In the genomic region with DNA sequence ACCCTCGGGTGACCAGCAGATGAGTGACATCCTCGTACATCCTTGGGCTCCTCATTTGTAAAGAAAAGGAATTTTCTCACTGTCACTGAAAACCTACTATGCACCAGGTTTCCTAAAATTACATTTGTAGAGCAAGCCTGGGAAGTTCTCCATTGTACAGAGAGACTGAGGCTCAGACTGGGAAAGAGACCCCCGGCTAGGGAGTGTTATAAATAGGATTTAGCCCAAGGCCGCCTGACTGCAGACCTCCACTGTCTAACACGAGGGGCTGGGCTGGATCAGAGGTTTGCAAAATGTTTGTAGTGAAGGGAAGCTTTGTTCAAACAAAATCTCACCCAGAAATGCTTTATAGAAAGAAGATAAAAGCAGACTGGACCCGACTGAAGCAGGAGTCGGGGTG, we compare ENCODE assay signal across 17 cellular contexts.
DNase-seq lines count a peak whose midpoint lies in the region; ATAC-seq and TF ChIP-seq lines count a peak whose summit lies in the region.
"Had no signal": no experiment of that assay in that cellular context is flagged by ENCODE, and none has a peak within 500 bp of the region (broad histone marks: within the 10 kb centered on the region; RNA-seq: fewer than 3 reads in every experiment).

No MANE protein-coding gene starts in this region.

- H3K27me3 ChIP-seq in cardiac muscle cell = no peaks in the 10 kb centered on the region
- peaks cover 0 to 11% (median 0%) of the 10 kb centered on the region in 7 donors for H3K27me3 ChIP-seq in heart right ventricle
- peaks cover 10% of the 10 kb centered on the region for H3K27me3 ChIP-seq in endodermal cell (ENCODE audit: control insufficient read depth, insufficient read depth, low read length, poor library complexity, severe bottlenecking)
- H3K27me3 ChIP-seq: BLaER1 treated with 17β-estradiol and CSF1 and Interleukin-3, amounts not matched to agents 10 nM and 100 nM had no signal

- ATAC-seq in heart right ventricle = no peak
- ATAC-seq: A549; CD8-positive, alpha-beta T cell had no signal

- H3K9me3 ChIP-seq in cardiac muscle cell (ENCODE audit: low read depth) (no peaks in the 10 kb centered on the region), heart right ventricle (no peaks in the 10 kb centered on the region), endodermal cell (ENCODE audit: control insufficient read depth, low read length) (no peaks in the 10 kb centered on the region)
- H3K9me3 ChIP-seq: A549; BLaER1 treated with 17β-estradiol and CSF1 and Interleukin-3, amounts not matched to agents 10 nM and 100 nM; Caco-2 had no signal

- intact Hi-C loops in heart right ventricle (cut with DNase I) = no loop called here

- no peaks in the 10 kb centered on the region for H3K9me3 Mint-ChIP-seq in endodermal cell
- H3K9me3 Mint-ChIP-seq: CD4-positive, alpha-beta T cell; CD8-positive, alpha-beta T cell had no signal

- no peak overlapping the region for H3K9ac ChIP-seq in endodermal cell (ENCODE audit: extremely low read depth, low read length, poor library complexity, severe bottlenecking)
- H3K9ac ChIP-seq: BLaER1 treated with 17β-estradiol and CSF1 and Interleukin-3, amounts not matched to agents 10 nM and 100 nM had no signal

- 62 to 63% methylated on average over 7 of the region's 7 CpGs for WGBS in heart right ventricle, 2 donors
- WGBS in endodermal cell (ENCODE audit: insufficient coverage in 1 of 2, insufficient read length in 1 of 2), 2 experiments = 89 to 95% methylated on average over 4 to 7 of the region's 7 CpGs

- H3K4me3 ChIP-seq in cardiac muscle cell = no peak overlapping the region
- no peak overlapping the region for H3K4me3 ChIP-seq in heart right ventricle
- no peak overlapping the region for H3K4me3 ChIP-seq in endodermal cell (ENCODE audit: low read length)
- H3K4me3 ChIP-seq: A549; BLaER1 treated with 17β-estradiol and CSF1 and Interleukin-3, amounts not matched to agents 10 nM and 100 nM had no signal

- no peak overlapping the region for H3K4me3 Mint-ChIP-seq in endodermal cell
- H3K4me3 Mint-ChIP-seq: B cell; CD4-positive, alpha-beta T cell; CD8-positive, alpha-beta T cell had no signal

- no peaks in the 10 kb centered on the region for H3K36me3 ChIP-seq in cardiac muscle cell
- no peaks in the 10 kb centered on the region for H3K36me3 ChIP-seq in heart right ventricle
- no peaks in the 10 kb centered on the region for H3K36me3 ChIP-seq in endodermal cell (ENCODE audit: control insufficient read depth, insufficient read depth, low read length)
- H3K36me3 ChIP-seq: BLaER1 treated with 17β-estradiol and CSF1 and Interleukin-3, amounts not matched to agents 10 nM and 100 nM had no signal

- H3K4me1 ChIP-seq in cardiac muscle cell (ENCODE audit: low read depth) = peaks cover 11% of the 10 kb centered on the region
- H3K4me1 ChIP-seq in heart right ventricle = peaks cover 0 to 17% (median 6%) of the 10 kb centered on the region in 9 donors
- H3K4me1 ChIP-seq in endodermal cell (ENCODE audit: control insufficient read depth, insufficient read depth, low read length) = no peaks in the 10 kb centered on the region
- H3K4me1 ChIP-seq: A549, Caco-2 had no signal

- no peak overlapping the region for H3K27ac Mint-ChIP-seq in endodermal cell
- H3K27ac Mint-ChIP-seq: B cell; CD4-positive, alpha-beta T cell; CD8-positive, alpha-beta T cell had no signal

- no peaks in the 10 kb centered on the region for H3K36me3 Mint-ChIP-seq in endodermal cell (ENCODE audit: low read depth)
- H3K36me3 Mint-ChIP-seq: CD8-positive, alpha-beta T cell had no signal

- TF ChIP-seq CTCF in cardiac muscle cell (IDR thresholded peaks at IDR 0.05; ENCODE audit: low read depth, low read length) (no peak), heart right ventricle (IDR thresholded peaks at IDR 0.05) (no peak), endodermal cell (conservative IDR thresholded peaks at IDR 0.05) (no peak)

- DNase-seq in cardiac muscle cell (ENCODE audit: low read depth in 1 of 2, low spot score in 1 of 2) = no peak
- DNase-seq in heart right ventricle = no peak
- DNase-seq in endodermal cell = peak; percentile 16
- DNase-seq in pons (ENCODE audit: low spot score) = no peak
- no peak for DNase-seq in NCI-H446 (lab: John Stamatoyannopoulos, UW)
- DNase-seq: AML-193; Caco-2; Calu3; CD4-positive, alpha-beta T cell; CD8-positive, alpha-beta T cell; DMS79 treated with DMSO at 0.1 percent for 48 hours; GF-D8 had no signal

- H3K27ac ChIP-seq in cardiac muscle cell = peak overlapping the region; percentile 45
- no peak overlapping the region for H3K27ac ChIP-seq in heart right ventricle
- H3K27ac ChIP-seq in endodermal cell (ENCODE audit: low read depth, low read length) = no peak overlapping the region
- H3K27ac ChIP-seq: 22Rv1; A549; BLaER1 treated with 17β-estradiol and CSF1 and Interleukin-3, amounts not matched to agents 10 nM and 100 nM; C4-2B had no signal

- H3K4me1 Mint-ChIP-seq in endodermal cell = no peaks in the 10 kb centered on the region
- H3K4me1 Mint-ChIP-seq: B cell had no signal

- peaks cover 28% of the 10 kb centered on the region for H3K27me3 Mint-ChIP-seq in endodermal cell (ENCODE audit: insufficient read depth)
